25 cellular contexts compared by ENCODE assay signal in the genomic region with DNA sequence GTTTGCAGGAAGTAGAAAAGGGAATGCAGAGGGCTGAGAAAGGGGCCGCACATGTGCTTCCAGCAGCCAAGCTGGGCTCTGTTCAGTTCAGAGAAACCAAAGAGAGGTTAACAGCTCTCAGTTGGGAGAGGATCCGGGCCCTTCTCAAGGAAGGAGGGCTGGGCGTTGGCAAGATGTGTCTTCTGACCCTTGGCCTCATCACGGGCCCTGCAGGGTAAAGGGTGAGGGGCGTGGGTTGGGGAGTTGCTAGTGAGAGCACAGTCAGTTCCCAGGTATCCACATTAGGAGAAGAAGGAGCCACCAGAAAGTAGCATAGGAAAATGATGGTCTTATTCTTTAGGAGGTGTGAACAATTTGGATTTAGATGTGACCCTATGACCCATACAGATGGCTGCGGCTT.
"Had no signal": no experiment of that assay in that cellular context is flagged by ENCODE, and none has a peak within 500 bp of the region (broad histone marks: within the 10 kb centered on the region; RNA-seq: fewer than 3 reads in every experiment).

No MANE protein-coding gene starts in this region.

- H3K4me2 ChIP-seq: smooth muscle cell had no signal

- ATAC-seq: esophagus mucosa; gastrocnemius medialis; left lobe of liver; naive thymus-derived CD4-positive, alpha-beta T cell; right lobe of liver; stimulated activated effector memory CD8-positive, alpha-beta T cell treated with anti-CD3 and anti-CD28 coated beads, Interleukin-12 subunit alpha, Interleukin-12 subunit beta, amount 100 ng/mL, for 72 hours; stimulated activated naive CD8-positive, alpha-beta T cell treated with anti-CD3 and anti-CD28 coated beads, Interleukin-15, Interleukin-2, amounts not matched to agents 100 U/mL and 50 U/mL, for 24 hours had no signal

- H3K27ac Mint-ChIP-seq: mesothelial cell of epicardium; naive thymus-derived CD4-positive, alpha-beta T cell; nephron; progenitor cell of endocrine pancreas; stimulated activated effector memory CD8-positive, alpha-beta T cell treated with anti-CD3 and anti-CD28 coated beads, Interleukin-12 subunit alpha, Interleukin-12 subunit beta, amount 100 ng/mL, for 72 hours had no signal

- H3K9me3 Mint-ChIP-seq: mesothelial cell of epicardium; naive thymus-derived CD4-positive, alpha-beta T cell; nephron; stimulated activated effector memory CD8-positive, alpha-beta T cell treated with anti-CD3 and anti-CD28 coated beads, Interleukin-12 subunit alpha, Interleukin-12 subunit beta, amount 100 ng/mL, for 72 hours had no signal

- H3K4me3 ChIP-seq: dorsolateral prefrontal cortex, gastrocnemius medialis, right lobe of liver, smooth muscle cell, thoracic aorta, tibial nerve had no signal

- H3K27ac ChIP-seq: dorsolateral prefrontal cortex, epithelial cell of prostate, gastrocnemius medialis, parathyroid adenoma, right lobe of liver, thoracic aorta, tibial nerve had no signal

- H3K9ac ChIP-seq: parathyroid adenoma had no signal

- H3K36me3 Mint-ChIP-seq: mesothelial cell of epicardium; naive thymus-derived CD4-positive, alpha-beta T cell; stimulated activated effector memory CD8-positive, alpha-beta T cell treated with anti-CD3 and anti-CD28 coated beads, Interleukin-12 subunit alpha, Interleukin-12 subunit beta, amount 100 ng/mL, for 72 hours had no signal

- H3K27me3 ChIP-seq: dorsolateral prefrontal cortex, gastrocnemius medialis, right lobe of liver, tibial nerve had no signal

- H2AFZ ChIP-seq: parathyroid adenoma had no signal

- H3K4me1 Mint-ChIP-seq: stimulated activated effector memory CD8-positive, alpha-beta T cell treated with anti-CD3 and anti-CD28 coated beads, Interleukin-12 subunit alpha, Interleukin-12 subunit beta, amount 100 ng/mL, for 72 hours had no signal

- H3K4me1 ChIP-seq: gastrocnemius medialis, parathyroid adenoma, right lobe of liver, tibial nerve had no signal

- H3K27me3 Mint-ChIP-seq: naive thymus-derived CD4-positive, alpha-beta T cell; progenitor cell of endocrine pancreas had no signal

- H3K4me3 Mint-ChIP-seq: mesothelial cell of epicardium; naive thymus-derived CD4-positive, alpha-beta T cell; nephron; stimulated activated effector memory CD8-positive, alpha-beta T cell treated with anti-CD3 and anti-CD28 coated beads, Interleukin-12 subunit alpha, Interleukin-12 subunit beta, amount 100 ng/mL, for 72 hours had no signal

- DNase-seq: caudate nucleus; cerebellar nuclear complex; dorsolateral prefrontal cortex; effector CD4-positive, alpha-beta T cell; foreskin fibroblast; gastrocnemius medialis; head of caudate nucleus; mesenchymal stem cell; naive thymus-derived CD4-positive, alpha-beta T cell; right lobe of liver; stimulated activated CD4-positive, alpha-beta T cell treated with anti-CD3 and anti-CD28 coated beads, Interleukin-12 subunit alpha, Interleukin-12 subunit beta, amount 100 ng/mL, for 4 hours; stimulated activated CD4-positive, alpha-beta T cell treated with anti-CD3 and anti-CD28 coated beads, Interleukin-1b, Interleukin-23, amount 100 ng/mL, for 48 hours; stimulated activated CD4-positive, alpha-beta T cell treated with anti-CD3 and anti-CD28 coated beads, Interleukin-4, amount 100 ng/mL, for 24 hours; stimulated activated naive CD8-positive, alpha-beta T cell treated with anti-CD3 and anti-CD28 coated beads, Interleukin-15, Interleukin-2, amounts not matched to agents 100 U/mL and 50 U/mL, for 24 hours had no signal

- H3K36me3 ChIP-seq: gastrocnemius medialis, right lobe of liver, thoracic aorta, tibial nerve had no signal

- H3K9me3 ChIP-seq: gastrocnemius medialis, right lobe of liver, thoracic aorta, tibial nerve had no signal
